In genomic region chr2:110868971-110869370, GRCh38 we compare ENCODE assay signal across 29 cellular contexts.
"Had no signal": no experiment of that assay in that cellular context is flagged by ENCODE, and none has a peak within 500 bp of the region (broad histone marks: within the 10 kb centered on the region; RNA-seq: fewer than 3 reads in every experiment).

No MANE protein-coding gene starts in this region.

- ATAC-seq: activated naive CD4-positive, alpha-beta T cell treated with anti-CD3 and anti-CD28 coated beads, Interleukin-2, amount 50 U/mL, for 72 hours; activated T-cell treated with anti-CD3 and anti-CD28 coated beads, Interleukin-2, amount 50 U/mL, for 4 hours; T-cell had no signal

- DNase-seq: activated B cell treated with CpG ODN at 0.5 μM for 24 hours; activated CD4-positive, alpha-beta memory T cell treated with anti-CD3 and anti-CD28 coated beads for 36 hours; activated CD4-positive, alpha-beta T cell treated with anti-CD3 and anti-CD28 coated beads for 4 hours; activated CD4-positive, alpha-beta T cell treated with anti-CD3 and anti-CD28 coated beads, Interleukin-2, amount 50 U/mL, for 1 hour; activated CD4-positive, CD25-positive, alpha-beta regulatory T cell treated with anti-CD3 and anti-CD28 coated beads, Interleukin-2, amount 50 U/mL, for 72 hours; activated CD8-positive, alpha-beta memory T cell treated with anti-CD3 and anti-CD28 coated beads, Interleukin-2, amount 50 U/mL, for 4 hours; activated gamma-delta T cell treated with Interleukin-2 at 50 U/mL for 16 hours; activated naive CD4-positive, alpha-beta T cell treated with anti-CD3 and anti-CD28 coated beads for 36 hours; activated T-cell treated with anti-CD3 and anti-CD28 coated beads for 4 hours; activated T-cell treated with anti-CD3 and anti-CD28 coated beads, Interleukin-2, amount 50 U/mL, for 4 hours; adrenal gland; cerebellar nuclear complex; NCI-H1105; NCI-H1417 treated with DMSO at 0.1 percent for 48 hours; NCI-H187 treated with DMSO at 0.1 percent for 48 hours; NCI-H2171 treated with DMSO at 0.1 percent for 48 hours; NCI-H2227 treated with DMSO at 0.1 percent for 48 hours; NCI-H510A treated with DMSO at 0.1 percent for 48 hours; NCI-H526 treated with DMSO at 0.1 percent for 48 hours; NCI-H774; OCI-M1; T-cell; T-helper 2 cell; T-helper 9 cell had no signal

- H3K4me3 ChIP-seq: adrenal gland, Peyer's patch had no signal

- H3K9me3 ChIP-seq: adrenal gland, Peyer's patch had no signal

- H3K27ac ChIP-seq: adrenal gland, Peyer's patch, VCaP had no signal

- H3K36me3 Mint-ChIP-seq: activated CD4-positive, alpha-beta memory T cell treated with anti-CD3 and anti-CD28 coated beads for 36 hours; activated naive CD4-positive, alpha-beta T cell treated with anti-CD3 and anti-CD28 coated beads, Interleukin-2, amount 50 U/mL, for 72 hours; brain; T-cell had no signal

- H3K36me3 ChIP-seq: adrenal gland, Peyer's patch had no signal

- H3K27ac Mint-ChIP-seq: activated B cell treated with CpG ODN at 0.5 μM for 24 hours; activated CD4-positive, alpha-beta memory T cell treated with anti-CD3 and anti-CD28 coated beads for 36 hours; activated naive CD4-positive, alpha-beta T cell treated with anti-CD3 and anti-CD28 coated beads for 36 hours; activated naive CD4-positive, alpha-beta T cell treated with anti-CD3 and anti-CD28 coated beads, Interleukin-2, amount 50 U/mL, for 72 hours; activated T-helper 1 cell treated with anti-CD3 and anti-CD28 coated beads, Interleukin-12 subunit alpha, Interleukin-12 subunit beta, Interleukin-2, Interleukin-4 antibody, amounts not matched to agents 30 ng/mL and 10 ng/mL and 1 ng/mL, durations not matched to agents 14 hours and 24 hours and 36 hours; T-cell had no signal

- H3K4me3 Mint-ChIP-seq: activated B cell treated with CpG ODN at 0.5 μM for 24 hours; activated CD4-positive, alpha-beta memory T cell treated with anti-CD3 and anti-CD28 coated beads for 36 hours; activated naive CD4-positive, alpha-beta T cell treated with anti-CD3 and anti-CD28 coated beads for 36 hours; activated T-cell treated with anti-CD3 and anti-CD28 coated beads, Interleukin-2, amount 50 U/mL, for 4 hours; activated T-helper 1 cell treated with anti-CD3 and anti-CD28 coated beads, Interleukin-12 subunit alpha, Interleukin-12 subunit beta, Interleukin-2, Interleukin-4 antibody, amounts not matched to agents 30 ng/mL and 10 ng/mL and 1 ng/mL, durations not matched to agents 14 hours and 24 hours and 36 hours; brain; T-cell had no signal

- H3K4me1 ChIP-seq: adrenal gland, Peyer's patch had no signal

- H3K9me3 Mint-ChIP-seq: activated B cell treated with CpG ODN at 0.5 μM for 24 hours; activated CD4-positive, alpha-beta memory T cell treated with anti-CD3 and anti-CD28 coated beads for 36 hours; activated naive CD4-positive, alpha-beta T cell treated with anti-CD3 and anti-CD28 coated beads for 36 hours; activated naive CD4-positive, alpha-beta T cell treated with anti-CD3 and anti-CD28 coated beads, Interleukin-2, amount 50 U/mL, for 72 hours; activated T-cell treated with anti-CD3 and anti-CD28 coated beads, Interleukin-2, amount 50 U/mL, for 4 hours; activated T-helper 1 cell treated with anti-CD3 and anti-CD28 coated beads, Interleukin-12 subunit alpha, Interleukin-12 subunit beta, Interleukin-2, Interleukin-4 antibody, amounts not matched to agents 30 ng/mL and 10 ng/mL and 1 ng/mL, durations not matched to agents 14 hours and 24 hours and 36 hours; T-cell had no signal

- H3K27me3 ChIP-seq: Peyer's patch had no signal
